In genomic region chr3:16300282-16300681, GRCh38 we compare ENCODE assay signal across 1 cellular context.
TF ChIP-seq lines count a peak whose summit lies in the region.

No MANE protein-coding gene starts in this region.

TF ChIP-seq in SK-N-SH treated with all-trans-retinoic acid at 6 μM for 48 hours, 23 proteins besides CTCF, POLR2A, EP300 and RAD21 (continued from another document):
- no peak for TF ChIP-seq CSRNP3 (CRISPR knock-in tag; IDR thresholded peaks at IDR 0.05)
